In the genomic region with DNA sequence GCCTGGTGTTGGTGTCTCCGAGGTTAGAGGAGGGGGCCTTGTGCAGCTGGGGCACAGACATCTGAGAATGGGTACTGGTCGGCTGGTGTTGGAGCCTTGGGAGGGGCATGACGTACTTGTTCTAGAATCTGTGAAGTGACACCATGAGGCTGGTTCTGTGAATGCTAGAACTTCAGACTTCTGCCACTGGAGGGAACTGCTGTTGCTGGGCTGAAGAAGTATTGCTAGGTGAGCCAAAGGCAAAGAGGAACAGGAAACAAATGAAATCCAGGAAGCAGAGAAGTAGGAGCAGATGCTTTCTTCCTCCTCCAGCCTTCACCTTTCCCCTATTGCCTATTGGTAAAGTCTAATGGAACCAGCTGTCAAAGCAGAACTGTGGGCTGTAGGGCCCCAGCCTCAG, we compare ENCODE assay signal across 12 cellular contexts.
DNase-seq lines count a peak whose midpoint lies in the region; ATAC-seq and TF ChIP-seq lines count a peak whose summit lies in the region.
"Had no signal": no experiment of that assay in that cellular context is flagged by ENCODE, and none has a peak within 500 bp of the region (broad histone marks: within the 10 kb centered on the region; RNA-seq: fewer than 3 reads in every experiment).

No MANE protein-coding gene starts in this region.

- TF ChIP-seq CTCF in GM12872 (IDR thresholded peaks at IDR 0.05; ENCODE audit: insufficient read depth, low read depth, low read length) (0 out of 3 replicates have a peak, but pooled peaks have one; percentile 13), LNCaP clone FGC (IDR thresholded peaks at IDR 0.05; ENCODE audit: control insufficient read depth, extremely low read depth, insufficient read depth) (peak; percentile 36), astrocyte of the spinal cord (IDR thresholded peaks at IDR 0.05; ENCODE audit: low read depth, low read length) (peak; percentile 21)

- DNase-seq in LNCaP clone FGC (ENCODE audit: low read depth) (peak; percentile 19), astrocyte of the spinal cord (ENCODE audit: low read depth, low spot score) (no peak), lung microvascular endothelial cell (ENCODE audit: low read depth in 2 of 2) (peak; percentile 20 to 23), NCI-H345 treated with DMSO at 0.1 percent for 48 hours (lab: John Stamatoyannopoulos, UW; ENCODE audit: unreplicated experiment) (no peak)
- DNase-seq in stimulated activated CD4-positive, alpha-beta T cell treated with anti-CD3 and anti-CD28 coated beads, Interleukin-2, amount 100 ng/mL, for 24 hours: no peak
- DNase-seq: activated B cell treated with CpG ODN at 0.5 μM for 24 hours, DMS153, NCI-H1105 treated with DMSO at 0.1 percent for 48 hours, posterior cingulate gyrus had no signal

- H3K4me3 ChIP-seq in LNCaP clone FGC (ENCODE audit: low read depth, low read length): no peak overlapping the region
- no peak overlapping the region for H3K4me3 ChIP-seq in astrocyte of the spinal cord (ENCODE audit: low read depth, low read length)
- H3K4me3 ChIP-seq: ascending aorta had no signal

- in situ Hi-C loops in astrocyte of the spinal cord (cut with HindIII; ENCODE audit: low sequenced_read_pairs): no loop called here

- ATAC-seq in HG03521 (IDR thresholded peaks at IDR 0.05; ENCODE audit: unreplicated experiment): no peak

Comparison
In these comparisons a context has a peak if more than half of its experiments do, and no peak if none do; other contexts are left out.
1. DNase-seq: peak in LNCaP clone FGC (single experiment) and lung microvascular endothelial cell (2 of 2); none in astrocyte of the spinal cord (single experiment), stimulated activated CD4-positive, alpha-beta T cell treated with anti-CD3 and anti-CD28 coated beads, Interleukin-2, amount 100 ng/mL, for 24 hours (0 of 2) and NCI-H345 treated with DMSO at 0.1 percent for 48 hours (single experiment).
2. Peak in every context shown above with its lines, with median percentiles within 50 percentile points of each other: CTCF ChIP-seq.